In genomic region chr19:10112895-10113591, GRCh38 we compare ENCODE assay signal across 1 cellular context.
TF ChIP-seq lines count a peak whose summit lies in the region.

No MANE protein-coding gene starts in this region.

TF ChIP-seq in A549, 52 proteins besides CTCF, POLR2A, EP300 and RAD21 (continued from another document):
- TF ChIP-seq E2F6 (IDR thresholded peaks at IDR 0.05; ENCODE audit: borderline replicate concordance, low read depth) = peak; percentile 70; the same call in 1 of the 2 replicates
- peak; percentile 50; the same call in 2 of the 3 replicates for TF ChIP-seq SMC3 (IDR thresholded peaks at IDR 0.05)
- peak; percentile 44; the same call in 1 of the 2 replicates for TF ChIP-seq MAX (IDR thresholded peaks at IDR 0.05)
- peak; percentile 74 for TF ChIP-seq PBX3 (IDR thresholded peaks at IDR 0.05)
- peak; percentile 76; the same call in 1 of the 2 replicates for TF ChIP-seq RARB (CRISPR knock-in tag; IDR thresholded peaks at IDR 0.05)
